In the genomic region with DNA sequence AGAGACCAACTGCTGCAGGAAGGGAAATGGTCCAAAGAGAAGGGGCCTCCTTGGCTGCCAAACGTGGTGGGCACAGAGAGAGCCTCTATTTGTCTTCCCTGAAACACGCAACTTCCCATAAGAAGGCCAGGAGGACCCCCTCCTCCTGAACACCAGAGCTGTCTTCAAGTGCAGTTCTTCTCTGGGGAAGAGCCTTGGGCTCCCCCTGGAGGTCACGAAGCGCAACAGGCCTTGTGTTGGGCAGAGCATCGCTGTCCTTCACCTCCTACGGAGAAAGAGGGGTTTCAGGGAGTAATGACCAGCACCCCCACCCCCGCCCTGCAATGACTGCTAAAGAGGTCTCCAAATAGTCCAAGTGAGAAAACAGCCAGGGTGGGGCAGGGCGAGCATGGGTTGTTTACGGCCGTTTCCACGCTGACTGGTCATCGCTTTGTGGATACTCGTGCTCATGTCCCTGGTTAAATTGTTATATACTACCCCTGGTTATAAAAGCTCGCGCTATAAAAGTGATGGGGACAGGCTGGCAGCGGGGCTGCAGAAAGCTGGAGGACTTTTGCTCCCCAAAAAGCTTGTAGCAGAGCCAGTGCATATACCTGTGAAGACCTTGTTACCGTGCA, we compare ENCODE assay signal across 8 cellular contexts.
DNase-seq lines count a peak whose midpoint lies in the region; ATAC-seq and TF ChIP-seq lines count a peak whose summit lies in the region.

No MANE protein-coding gene starts in this region.

- no peak overlapping the region for H3K4me3 Mint-ChIP-seq in CD14-positive monocyte
- H3K4me3 Mint-ChIP-seq in GM23338, result no peak overlapping the region
- H3K4me3 Mint-ChIP-seq in nephron progenitor cell, result no peak overlapping the region

- no peaks in the 10 kb centered on the region for H3K9me3 ChIP-seq in SJCRH30 (replicated peaks)

- H3K9me3 Mint-ChIP-seq in CD14-positive monocyte (peaks cover 0 to 4% (median 0%) of the 10 kb centered on the region in 7 donors), GM23338 (no peaks in the 10 kb centered on the region), nephron progenitor cell (no peaks in the 10 kb centered on the region)

- DNase-seq in CD14-positive monocyte (ENCODE audit: low spot score), result no peak
- peak; percentile 86 for DNase-seq in GM23338 (ENCODE audit: low spot score)
- DNase-seq in SJCRH30, result peak; percentile 12 to 60
- DNase-seq in coronary artery (ENCODE audit: low spot score), result no peak
- DNase-seq in nephron progenitor cell, result peak; percentile 47
- no peak for DNase-seq in dedifferentiated amniotic fluid mesenchymal stem cell (ENCODE audit: extremely low spot score)

- H3K79me2 ChIP-seq in GM23338 (replicated peaks; ENCODE audit: insufficient read depth), result no peaks in the 10 kb centered on the region

- H3K9me2 ChIP-seq in GM23338 (ENCODE audit: insufficient read depth), result peaks cover 7% of the 10 kb centered on the region; the same call in 1 of the 2 replicates

- ATAC-seq in GM23338, result peak; percentile 99
- ATAC-seq in HG03432 (IDR thresholded peaks at IDR 0.05; ENCODE audit: unreplicated experiment), result no peak
- ATAC-seq in HG02678 (IDR thresholded peaks at IDR 0.05; ENCODE audit: unreplicated experiment), result no peak

- no peak overlapping the region for H3K4me3 ChIP-seq in GM23338
- H3K4me3 ChIP-seq in SJCRH30, result no peak overlapping the region
- no peak overlapping the region for H3K4me3 ChIP-seq in coronary artery

- H2AFZ ChIP-seq in GM23338, result peak overlapping the region; percentile 89

- H3K4me1 Mint-ChIP-seq in CD14-positive monocyte (no peaks in the 10 kb centered on the region), GM23338 (peaks cover 10% of the 10 kb centered on the region), nephron progenitor cell (peaks cover 14% of the 10 kb centered on the region)

- H4K20me1 ChIP-seq in GM23338 (replicated peaks; ENCODE audit: insufficient read depth), result no peaks in the 10 kb centered on the region

- H3K27me3 ChIP-seq in GM23338 (ENCODE audit: insufficient read depth) (no peaks in the 10 kb centered on the region), SJCRH30 (no peaks in the 10 kb centered on the region)

- H3K27me3 Mint-ChIP-seq in CD14-positive monocyte (ENCODE audit: low read depth in 3 of 3) (no peaks in the 10 kb centered on the region), GM23338 (ENCODE audit: insufficient read depth, low read depth, poor library complexity) (peaks cover 2% of the 10 kb centered on the region), nephron progenitor cell (ENCODE audit: low read depth, poor library complexity) (peaks cover 3% of the 10 kb centered on the region)

- TF ChIP-seq CTCF in CD14-positive monocyte (IDR thresholded peaks at IDR 0.05) (peak; percentile 63), GM23338 (conservative IDR thresholded peaks at IDR 0.05; ENCODE audit: low read depth in 2 of 2) (peak; percentile 94 to 96), coronary artery (IDR thresholded peaks at IDR 0.05) (peak; percentile 72), nephron progenitor cell (IDR thresholded peaks at IDR 0.05) (peak; percentile 81)

- 0 out of 2 replicates have a peak overlapping the region, but pooled peaks have one; percentile 43 for H3K4me2 ChIP-seq in GM23338

- H3K36me3 Mint-ChIP-seq in CD14-positive monocyte (no peaks in the 10 kb centered on the region), GM23338 (ENCODE audit: low read depth) (no peaks in the 10 kb centered on the region), nephron progenitor cell (ENCODE audit: low read depth) (no peaks in the 10 kb centered on the region)

- H3K4me1 ChIP-seq in GM23338 (ENCODE audit: insufficient read depth) (peaks cover 7% of the 10 kb centered on the region), SJCRH30 (no peaks in the 10 kb centered on the region)

- no peaks in the 10 kb centered on the region for H3F3A ChIP-seq in GM23338 (replicated peaks; ENCODE audit: low read depth)

- H3K36me3 ChIP-seq in GM23338 (ENCODE audit: insufficient read depth), result no peaks in the 10 kb centered on the region
- H3K36me3 ChIP-seq in SJCRH30, result no peaks in the 10 kb centered on the region

- H3K27ac ChIP-seq in GM23338 (ENCODE audit: low read depth) (no peak overlapping the region), SJCRH30 (no peak overlapping the region), coronary artery (no peak overlapping the region)

- intact Hi-C loops in CD14-positive monocyte (cut with micrococcal nuclease), result no loop called here

- no peak overlapping the region for H3K27ac Mint-ChIP-seq in CD14-positive monocyte
- H3K27ac Mint-ChIP-seq in GM23338, result no peak overlapping the region
- H3K27ac Mint-ChIP-seq in nephron progenitor cell, result no peak overlapping the region

TF ChIP-seq in GM23338, 12 proteins besides CTCF, POLR2A, EP300 and RAD21:
- no peak for TF ChIP-seq ZNF331 (CRISPR knock-in tag; IDR thresholded peaks at IDR 0.05; ENCODE audit: low read depth)
- TF ChIP-seq, protein P1, sequence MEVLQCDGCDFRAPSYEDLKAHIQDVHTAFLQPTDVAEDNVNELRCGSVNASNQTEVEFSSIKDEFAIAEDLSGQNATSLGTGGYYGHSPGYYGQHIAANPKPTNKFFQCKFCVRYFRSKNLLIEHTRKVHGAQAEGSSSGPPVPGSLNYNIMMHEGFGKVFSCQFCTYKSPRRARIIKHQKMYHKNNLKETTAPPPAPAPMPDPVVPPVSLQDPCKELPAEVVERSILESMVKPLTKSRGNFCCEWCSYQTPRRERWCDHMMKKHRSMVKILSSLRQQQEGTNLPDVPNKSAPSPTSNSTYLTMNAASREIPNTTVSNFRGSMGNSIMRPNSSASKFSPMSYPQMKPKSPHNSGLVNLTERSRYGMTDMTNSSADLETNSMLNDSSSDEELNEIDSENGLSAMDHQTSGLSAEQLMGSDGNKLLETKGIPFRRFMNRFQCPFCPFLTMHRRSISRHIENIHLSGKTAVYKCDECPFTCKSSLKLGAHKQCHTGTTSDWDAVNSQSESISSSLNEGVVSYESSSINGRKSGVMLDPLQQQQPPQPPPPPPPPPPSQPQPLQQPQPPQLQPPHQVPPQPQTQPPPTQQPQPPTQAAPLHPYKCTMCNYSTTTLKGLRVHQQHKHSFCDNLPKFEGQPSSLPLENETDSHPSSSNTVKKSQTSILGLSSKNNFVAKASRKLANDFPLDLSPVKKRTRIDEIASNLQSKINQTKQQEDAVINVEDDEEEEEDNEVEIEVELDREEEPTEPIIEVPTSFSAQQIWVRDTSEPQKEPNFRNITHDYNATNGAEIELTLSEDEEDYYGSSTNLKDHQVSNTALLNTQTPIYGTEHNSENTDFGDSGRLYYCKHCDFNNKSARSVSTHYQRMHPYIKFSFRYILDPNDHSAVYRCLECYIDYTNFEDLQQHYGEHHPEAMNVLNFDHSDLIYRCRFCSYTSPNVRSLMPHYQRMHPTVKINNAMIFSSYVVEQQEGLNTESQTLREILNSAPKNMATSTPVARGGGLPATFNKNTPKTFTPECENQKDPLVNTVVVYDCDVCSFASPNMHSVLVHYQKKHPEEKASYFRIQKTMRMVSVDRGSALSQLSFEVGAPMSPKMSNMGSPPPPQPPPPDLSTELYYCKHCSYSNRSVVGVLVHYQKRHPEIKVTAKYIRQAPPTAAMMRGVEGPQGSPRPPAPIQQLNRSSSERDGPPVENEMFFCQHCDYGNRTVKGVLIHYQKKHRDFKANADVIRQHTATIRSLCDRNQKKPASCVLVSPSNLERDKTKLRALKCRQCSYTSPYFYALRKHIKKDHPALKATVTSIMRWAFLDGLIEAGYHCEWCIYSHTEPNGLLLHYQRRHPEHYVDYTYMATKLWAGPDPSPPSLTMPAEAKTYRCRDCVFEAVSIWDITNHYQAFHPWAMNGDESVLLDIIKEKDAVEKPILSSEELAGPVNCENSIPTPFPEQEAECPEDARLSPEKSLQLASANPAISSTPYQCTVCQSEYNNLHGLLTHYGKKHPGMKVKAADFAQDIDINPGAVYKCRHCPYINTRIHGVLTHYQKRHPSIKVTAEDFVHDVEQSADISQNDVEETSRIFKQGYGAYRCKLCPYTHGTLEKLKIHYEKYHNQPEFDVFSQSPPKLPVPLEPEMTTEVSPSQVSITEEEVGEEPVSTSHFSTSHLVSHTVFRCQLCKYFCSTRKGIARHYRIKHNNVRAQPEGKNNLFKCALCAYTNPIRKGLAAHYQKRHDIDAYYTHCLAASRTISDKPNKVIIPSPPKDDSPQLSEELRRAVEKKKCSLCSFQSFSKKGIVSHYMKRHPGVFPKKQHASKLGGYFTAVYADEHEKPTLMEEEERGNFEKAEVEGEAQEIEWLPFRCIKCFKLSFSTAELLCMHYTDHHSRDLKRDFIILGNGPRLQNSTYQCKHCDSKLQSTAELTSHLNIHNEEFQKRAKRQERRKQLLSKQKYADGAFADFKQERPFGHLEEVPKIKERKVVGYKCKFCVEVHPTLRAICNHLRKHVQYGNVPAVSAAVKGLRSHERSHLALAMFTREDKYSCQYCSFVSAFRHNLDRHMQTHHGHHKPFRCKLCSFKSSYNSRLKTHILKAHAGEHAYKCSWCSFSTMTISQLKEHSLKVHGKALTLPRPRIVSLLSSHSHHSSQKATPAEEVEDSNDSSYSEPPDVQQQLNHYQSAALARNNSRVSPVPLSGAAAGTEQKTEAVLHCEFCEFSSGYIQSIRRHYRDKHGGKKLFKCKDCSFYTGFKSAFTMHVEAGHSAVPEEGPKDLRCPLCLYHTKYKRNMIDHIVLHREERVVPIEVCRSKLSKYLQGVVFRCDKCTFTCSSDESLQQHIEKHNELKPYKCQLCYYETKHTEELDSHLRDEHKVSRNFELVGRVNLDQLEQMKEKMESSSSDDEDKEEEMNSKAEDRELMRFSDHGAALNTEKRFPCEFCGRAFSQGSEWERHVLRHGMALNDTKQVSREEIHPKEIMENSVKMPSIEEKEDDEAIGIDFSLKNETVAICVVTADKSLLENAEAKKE (CRISPR knock-in tag; IDR thresholded peaks at IDR 0.05), result peak; percentile 48; the same call in 1 of the 2 replicates

Comparison
In these comparisons a context has a peak if more than half of its experiments do, and no peak if none do; other contexts are left out.
1. DNase-seq: peak in GM23338 (single experiment), SJCRH30 (2 of 2) and nephron progenitor cell (single experiment); none in CD14-positive monocyte (single experiment), coronary artery (single experiment) and dedifferentiated amniotic fluid mesenchymal stem cell (single experiment).
2. Peak in every context shown above with its lines, with median percentiles within 50 percentile points of each other: CTCF ChIP-seq.